20 cellular contexts compared by ENCODE assay signal in genomic region chrY:7656596-7656995, GRCh38.
"Had no signal": no experiment of that assay in that cellular context is flagged by ENCODE, and none has a peak within 500 bp of the region (broad histone marks: within the 10 kb centered on the region; RNA-seq: fewer than 3 reads in every experiment).

No MANE protein-coding gene starts in this region.

- H3K27ac Mint-ChIP-seq: dendritic cell treated with granulocyte-macrophage colony-stimulating factor and Interleukin-4, amounts not matched to agents 40 ng/mL and 50 ng/mL, for 4 days; effector memory CD8-positive, alpha-beta T cell; memory B cell; mesothelial cell of epicardium; natural killer cell had no signal

- H3K27ac ChIP-seq: epithelial cell of prostate, left ventricle myocardium inferior, lower lobe of right lung, right atrium auricular region, sigmoid colon, stomach, thoracic aorta, transverse colon had no signal

- DNase-seq: effector memory CD8-positive, alpha-beta T cell; kidney; left cardiac atrium; left ventricle myocardium inferior; lower lobe of right lung; natural killer cell; sigmoid colon; small intestine; stimulated activated CD4-positive, alpha-beta T cell treated with anti-CD3 and anti-CD28 coated beads, Interleukin-12 subunit alpha, Interleukin-12 subunit beta, amount 100 ng/mL, for 4 hours; stimulated activated naive CD4-positive, alpha-beta T cell; stomach; substantia nigra; transverse colon had no signal

- ATAC-seq: effector memory CD8-positive, alpha-beta T cell; left cardiac atrium; lower lobe of right lung; natural killer cell had no signal

- H3K36me3 ChIP-seq: left ventricle myocardium inferior, lower lobe of right lung, right atrium auricular region, sigmoid colon, stomach, thoracic aorta, transverse colon had no signal

- H3K36me3 Mint-ChIP-seq: memory B cell, mesothelial cell of epicardium, natural killer cell had no signal

- H3K4me3 Mint-ChIP-seq: dendritic cell treated with granulocyte-macrophage colony-stimulating factor and Interleukin-4, amounts not matched to agents 40 ng/mL and 50 ng/mL, for 4 days; effector memory CD8-positive, alpha-beta T cell; memory B cell; mesothelial cell of epicardium; natural killer cell; neural crest cell had no signal

- H3K4me3 ChIP-seq: left ventricle myocardium inferior, lower lobe of right lung, right atrium auricular region, sigmoid colon, stomach, thoracic aorta, transverse colon had no signal

- H3K27me3 ChIP-seq: right atrium auricular region, sigmoid colon, stomach, transverse colon had no signal

- H3K9me3 Mint-ChIP-seq: dendritic cell treated with granulocyte-macrophage colony-stimulating factor and Interleukin-4, amounts not matched to agents 40 ng/mL and 50 ng/mL, for 4 days; effector memory CD8-positive, alpha-beta T cell; memory B cell; mesothelial cell of epicardium; natural killer cell; neural crest cell had no signal

- H3K4me1 ChIP-seq: left ventricle myocardium inferior, lower lobe of right lung, right atrium auricular region, sigmoid colon, stomach, transverse colon had no signal

- H3K4me1 Mint-ChIP-seq: memory B cell, mesothelial cell of epicardium, natural killer cell, neural crest cell had no signal

- H3K9me3 ChIP-seq: left ventricle myocardium inferior, lower lobe of right lung, right atrium auricular region, sigmoid colon, stomach, thoracic aorta, transverse colon had no signal
